17 cellular contexts compared by ENCODE assay signal in genomic region chr4:3526456-3526855, GRCh38. TPM values are rescaled to one million over a fixed set of nuclear protein-coding genes. Genes with fewer than 3 reads are reported as not detected.
DNase-seq lines count a peak whose midpoint lies in the region; ATAC-seq, FAIRE-seq and TF ChIP-seq lines count a peak whose summit lies in the region.
"Had no signal": no experiment of that assay in that cellular context is flagged by ENCODE, and none has a peak within 500 bp of the region (broad histone marks: within the 10 kb centered on the region; RNA-seq: fewer than 3 reads in every experiment).

No MANE protein-coding gene starts in this region.

- H2AFZ ChIP-seq in Karpas-422 (ENCODE audit: low read length) (no peak overlapping the region), H1 (ENCODE audit: low read length) (no peak overlapping the region)
- H2AFZ ChIP-seq: GM23248 had no signal

- DNase-seq in CD14-positive monocyte (ENCODE audit: low spot score) (peak; percentile 40), Karpas-422 (peak; percentile 16), H1 (ENCODE audit: low read depth in 1 of 2, low spot score in 2 of 2) (no peak), posterior vena cava (ENCODE audit: low spot score) (peak; percentile 64), D341Med (ENCODE audit: low spot score) (no peak), kidney glomerular epithelial cell (lab: John Stamatoyannopoulos, UW) (no peak)
- DNase-seq: CD4-positive, alpha-beta memory T cell; DMS79; GM23248; NCI-H146; NCI-H2081 treated with DMSO at 0.1 percent for 48 hours; NCI-H510A; NCI-H774; RPMI8226 had no signal

- no peak overlapping the region for H2BK120ac ChIP-seq in H1 (replicated peaks; ENCODE audit: low read depth, low read length)

- TF ChIP-seq CTCF in CD14-positive monocyte (IDR thresholded peaks at IDR 0.05), result no peak
- TF ChIP-seq CTCF in H1 (IDR thresholded peaks at IDR 0.05; ENCODE audit: control extremely low read depth in 1 of 3, insufficient read depth in 1 of 3, low read depth in 1 of 3, low read length in 3 of 3), result no peak

- H3K36me3 Mint-ChIP-seq in CD14-positive monocyte, result peaks cover 47 to 72% of the 10 kb centered on the region in 2 donors

- no peak for TF ChIP-seq RAD21 in H1 (IDR thresholded peaks at IDR 0.05 in 1 of 2, conservative IDR thresholded peaks at IDR 0.05 in 1 of 2; ENCODE audit: low read depth in 2 of 2, low read length in 2 of 2)

- H4K20me1 ChIP-seq in Karpas-422 (ENCODE audit: insufficient read depth, low read depth, low read length) (peaks cover 29% of the 10 kb centered on the region; the same call in 1 of the 2 replicates), H1 (replicated peaks in 1 of 2; ENCODE audit: control insufficient read depth in 1 of 2, insufficient read depth in 2 of 2, low read length in 2 of 2) (peaks cover 31 to 66% of the 10 kb centered on the region in 2 experiments)

- H3K9me3 ChIP-seq in Karpas-422 (ENCODE audit: low read length) (no peaks in the 10 kb centered on the region), H1 (ENCODE audit: insufficient read depth in 2 of 2, low read depth in 1 of 2, low read length in 1 of 2) (no peaks in the 10 kb centered on the region)

- intact Hi-C loops in CD14-positive monocyte (cut with micrococcal nuclease) (no loop called here), posterior vena cava (cut with DNase I) (no loop called here)

- H3K79me2 ChIP-seq in Karpas-422 (ENCODE audit: low read length), result peaks cover 44% of the 10 kb centered on the region
- H3K79me2 ChIP-seq in H1 (ENCODE audit: control insufficient read depth in 1 of 2, insufficient read depth in 2 of 2, low read length in 2 of 2), result peaks cover 0 to 33% of the 10 kb centered on the region in 2 experiments; a peak in 1 of 4 replicates

- H3K4me1 Mint-ChIP-seq in CD14-positive monocyte, result peaks cover 33% of the 10 kb centered on the region

- H3K27me3 Mint-ChIP-seq in CD14-positive monocyte (ENCODE audit: low read depth in 3 of 3), result no peaks in the 10 kb centered on the region
- H3K27me3 Mint-ChIP-seq: CD4-positive, alpha-beta memory T cell had no signal

- no peak overlapping the region for H3K4ac ChIP-seq in H1 (replicated peaks; ENCODE audit: insufficient read length, low read depth, low read length)

- no peaks in the 10 kb centered on the region for H3K9me2 ChIP-seq in Karpas-422 (replicated peaks; ENCODE audit: insufficient read depth, low read length)

- no peak overlapping the region for H3K27ac ChIP-seq in Karpas-422 (ENCODE audit: low read length)
- H3K27ac ChIP-seq in H1 (ENCODE audit: low read depth, low read length), result no peak overlapping the region
- H3K27ac ChIP-seq: GM23248 had no signal

- 91% methylated on average over 19 of the region's 19 CpGs; no CpG with 5 or more reads in 1 of the 2 experiments for WGBS in H1 (ENCODE audit: extremely low coverage in 1 of 2, insufficient coverage in 1 of 2, insufficient read length in 1 of 2, insufficient replicate concordance in 2 of 2, low coverage in 1 of 2, low lambda C conversion rate in 2 of 2, missing lambda C conversion rate in 1 of 2), 2 experiments

- no peak overlapping the region for H4K5ac ChIP-seq in H1 (ENCODE audit: insufficient read length, low read depth, low read length)

- no peak for TF ChIP-seq EP300 in H1 (IDR thresholded peaks at IDR 0.05; ENCODE audit: borderline replicate concordance in 1 of 2, low read depth in 2 of 2, low read length in 2 of 2)

- no peak for TF ChIP-seq POLR2A in H1 (IDR thresholded peaks at IDR 0.05; ENCODE audit: control extremely low read depth in 1 of 2, low read depth in 2 of 2, low read length in 2 of 2)

- H3K14ac ChIP-seq in H1 (ENCODE audit: insufficient read length), result no peak overlapping the region

- H3K9ac ChIP-seq in Karpas-422 (ENCODE audit: low read length) (no peak overlapping the region), H1 (replicated peaks in 1 of 4; ENCODE audit: extremely low read depth in 1 of 4, low read depth in 3 of 4, low read length in 3 of 4) (no peak overlapping the region)
- H3K9ac ChIP-seq: GM23248 had no signal

- no peak overlapping the region for H2BK12ac ChIP-seq in H1 (ENCODE audit: low read depth, low read length)

- H4K8ac ChIP-seq in H1 (ENCODE audit: extremely low read depth, insufficient read depth, low read length), result peak overlapping the region; percentile 76; the same call in 1 of the 2 replicates

- no peaks in the 10 kb centered on the region for H3K27me3 ChIP-seq in Karpas-422 (ENCODE audit: low read length)
- H3K27me3 ChIP-seq in H1 (replicated peaks in 1 of 4; ENCODE audit: control insufficient read depth in 3 of 4, extremely low read depth in 1 of 4, insufficient read depth in 3 of 4, low read length in 3 of 4), result peaks cover 0 to 5% (median 2%) of the 10 kb centered on the region in 4 experiments; a peak in 3 of 7 replicates

- peaks cover 35% of the 10 kb centered on the region for H3K4me1 ChIP-seq in Karpas-422 (ENCODE audit: low read length)
- peaks cover 0 to 14% (median 2%) of the 10 kb centered on the region in 4 experiments; a peak in 3 of 7 replicates for H3K4me1 ChIP-seq in H1 (replicated peaks in 1 of 4; ENCODE audit: control insufficient read depth in 3 of 4, insufficient read depth in 4 of 4, low read length in 3 of 4)

- no peak overlapping the region for H3K23ac ChIP-seq in H1 (ENCODE audit: insufficient read length)

- H3K79me1 ChIP-seq in H1 (ENCODE audit: low read depth, low read length), result peaks cover 23% of the 10 kb centered on the region

- H2BK15ac ChIP-seq in H1 (ENCODE audit: low read length), result no peak overlapping the region

- H3K9me3 Mint-ChIP-seq in CD14-positive monocyte, result no peaks in the 10 kb centered on the region

- FAIRE-seq in H1 (lab: Jason Lieb, UNC), result no peak
- FAIRE-seq: D721Med had no signal

- H3K4me3 Mint-ChIP-seq in CD14-positive monocyte, result no peak overlapping the region

- peak overlapping the region in 2 of 7 donors; percentile 47 to 60 for H3K27ac Mint-ChIP-seq in CD14-positive monocyte

- ATAC-seq in activated CD4-positive, CD25-positive, alpha-beta regulatory T cell treated with anti-CD3 and anti-CD28 coated beads, Interleukin-2, amount 50 U/mL, for 24 hours, result no peak
- no peak for ATAC-seq in HG02763 (IDR thresholded peaks at IDR 0.05; ENCODE audit: unreplicated experiment)

- H2AK5ac ChIP-seq in H1 (ENCODE audit: low read depth, low read length), result no peak overlapping the region

- H2BK5ac ChIP-seq in H1 (ENCODE audit: low read depth, low read length), result no peak overlapping the region

- H3K4me3 ChIP-seq in Karpas-422 (ENCODE audit: low read length), result no peak overlapping the region
- no peak overlapping the region for H3K4me3 ChIP-seq in H1 (ENCODE audit: extremely low read depth in 1 of 4, insufficient read depth in 2 of 4, low read depth in 3 of 4, low read length in 4 of 4)
- H3K4me3 ChIP-seq: GM23248 had no signal

- CTCF ChIA-PET in H1 (lab: Charles Lee; ENCODE audit: partially characterized antibody), result interaction anchor here (1.3 to 5.3 kb wide), 4 partner anchors 13 to 180 kb away, joined by 3 to 43 read pairs (median 6); no protein-coding TSS in a partner anchor

- no peak overlapping the region for H3K4me2 ChIP-seq in Karpas-422 (ENCODE audit: low read depth, low read length, poor library complexity, severe bottlenecking)
- H3K4me2 ChIP-seq in H1 (ENCODE audit: insufficient read depth in 1 of 2, low read depth in 2 of 2, low read length in 2 of 2), result no peak overlapping the region

- no peak overlapping the region for H3K18ac ChIP-seq in H1 (ENCODE audit: extremely low read depth, low read length)

- H3K36me3 ChIP-seq in Karpas-422 (ENCODE audit: insufficient read depth, low read length), result no peaks in the 10 kb centered on the region
- peaks cover 6 to 23% (median 18%) of the 10 kb centered on the region in 4 experiments; a peak in 6 of 8 replicates for H3K36me3 ChIP-seq in H1 (ENCODE audit: control insufficient read depth in 2 of 4, insufficient read depth in 4 of 4, low read length in 3 of 4)

- no peak overlapping the region for H3K56ac ChIP-seq in H1 (replicated peaks; ENCODE audit: insufficient read length, low read depth, low read length)

- no peak overlapping the region for H2BK20ac ChIP-seq in H1 (ENCODE audit: low read length)

- H4K91ac ChIP-seq in H1 (replicated peaks; ENCODE audit: insufficient read length, low read length), result no peak overlapping the region

- peaks cover under 1% of the 10 kb centered on the region for H3K23me2 ChIP-seq in H1 (ENCODE audit: low read depth, low read length)

- POLR2A ChIA-PET in H1 (lab: Charles Lee; ENCODE audit: partially characterized antibody), result interaction anchor here (1.0 kb wide), 1 partner anchor 11 kb away, joined by 4 read pairs; no protein-coding TSS in a partner anchor

RNA-seq across cellular contexts. Expression of gene LRPAP1, which starts 5.8 kb away (rescaled TPM):
- polyA plus RNA-seq in CD14-positive monocyte (100 to 1,000 TPM; 169 to 180 TPM), H1 (2011; rRNA removed) (31.1 and 39.6 TPM in 2 replicates)
- 15.3 and 57.2 TPM in 2 replicates for total RNA-seq in Karpas-422 (2014; rRNA removed; shearing (Covaris generic); ENCODE audit: low replicate concordance)
- 101 and 106 TPM in 2 replicates for total RNA-seq in H1 (2021; fragmentation: NEBNext Ultra II Directional; extraction: Animal tissue kit (Norgen Biotek cat#: 25700))
- 80.4 TPM for polyA plus RNA-seq in H1 (2011; cell fraction: cytosol; rRNA removed)
- 79.1 TPM for polyA plus RNA-seq in H1 (2011; cell fraction: nucleus; rRNA removed)
- 76.1 to 129 TPM (median 105 TPM) in 4 replicates for polyA plus RNA-seq in H1 (2012, experiment 1 of 2)
- 55.3 TPM for polyA plus RNA-seq in H1 (2012, experiment 2 of 2)
- 89.8 TPM for polyA plus RNA-seq in H1 (2013, experiment 1 of 2)
- polyA plus RNA-seq in H1 (2013, experiment 2 of 2), result 106 TPM
- polyA minus RNA-seq in H1 (2011; rRNA and poly(A)+ RNA removed), result 31.4 and 55.9 TPM in 2 replicates
- 47.0 TPM for polyA minus RNA-seq in H1 (2011; cell fraction: cytosol; rRNA and poly(A)+ RNA removed)
- polyA minus RNA-seq in H1 (2011; cell fraction: nucleus; rRNA and poly(A)+ RNA removed), result 33.5 TPM
- total RNA-seq in posterior vena cava, result 100 to 1,000 TPM in 1 of 2 donors, 10 to 100 TPM in 1; 97.9 to 147 TPM

Comparison
In these comparisons a context has a peak if more than half of its experiments do, and no peak if none do; other contexts are left out.
1. DNase-seq: peak in CD14-positive monocyte (single experiment), Karpas-422 (single experiment) and posterior vena cava (single experiment); none in H1 (0 of 2), D341Med (single experiment) and kidney glomerular epithelial cell (single experiment).